Comparison of ENCODE assay signal across 21 cellular contexts in genomic region chr1:99952522-99952921, GRCh38. TPM values are rescaled to one million over a fixed set of nuclear protein-coding genes. Genes with fewer than 3 reads are reported as not detected.
DNase-seq lines count a peak whose midpoint lies in the region; ATAC-seq, FAIRE-seq and TF ChIP-seq lines count a peak whose summit lies in the region.
"Had no signal": no experiment of that assay in that cellular context is flagged by ENCODE, and none has a peak within 500 bp of the region (broad histone marks: within the 10 kb centered on the region; RNA-seq: fewer than 3 reads in every experiment).

No MANE protein-coding gene starts in this region.

- TF ChIP-seq RAD21 in A549 (conservative IDR thresholded peaks at IDR 0.05 in 1 of 2, IDR thresholded peaks at IDR 0.05 in 1 of 2) (no peak), IMR-90 (IDR thresholded peaks at IDR 0.05; ENCODE audit: low read length) (no peak)

- no peak overlapping the region for H3K18ac ChIP-seq in IMR-90 (ENCODE audit: low read depth, low read length)

- H3K79me1 ChIP-seq in IMR-90 (ENCODE audit: low read depth in 1 of 2, low read length in 2 of 2): no peaks in the 10 kb centered on the region

- no peak overlapping the region for H2AFZ ChIP-seq in IMR-90 (replicated peaks; ENCODE audit: low read length, poor library complexity)

- no peak overlapping the region for H2BK120ac ChIP-seq in IMR-90 (ENCODE audit: low read depth, low read length)

- H3K56ac ChIP-seq in IMR-90 (ENCODE audit: extremely low read depth, insufficient read depth, low read length): no peak overlapping the region

- H3K4me2 ChIP-seq in A549: no peak overlapping the region
- no peak overlapping the region for H3K4me2 ChIP-seq in IMR-90 (ENCODE audit: low read depth, low read length)
- H3K4me2 ChIP-seq: BLaER1 treated with 17β-estradiol and CSF1 and Interleukin-3, amounts not matched to agents 10 nM and 100 nM had no signal

- no peak overlapping the region for H2AK9ac ChIP-seq in IMR-90 (replicated peaks; ENCODE audit: low read depth, low read length, poor library complexity)

- H2BK20ac ChIP-seq in IMR-90 (ENCODE audit: low read depth, low read length): no peak overlapping the region

- CTCF ChIA-PET in A549 (lab: Yijun Ruan, JAX): interaction anchor here (1.6 kb wide), 1 partner anchor 9 kb away, joined by 3 read pairs; no protein-coding TSS in a partner anchor
- CTCF ChIA-PET in IMR-90 (lab: Yijun Ruan, JAX): no interaction called here

- no peak for TF ChIP-seq POLR2A in A549 (IDR thresholded peaks at IDR 0.05; ENCODE audit: low read length)
- TF ChIP-seq POLR2A in IMR-90 (IDR thresholded peaks at IDR 0.05; ENCODE audit: low read depth, low read length): no peak
- no peak for TF ChIP-seq POLR2A in GM18505 (IDR thresholded peaks at IDR 0.05; ENCODE audit: borderline replicate concordance, extremely low read depth, insufficient read depth, insufficient read length)

- no peak overlapping the region for H3K4ac ChIP-seq in IMR-90 (ENCODE audit: low read depth, low read length)

- no peaks in the 10 kb centered on the region for H3K9me1 ChIP-seq in IMR-90 (ENCODE audit: insufficient read depth, low read length)

- no peak overlapping the region for H2AK5ac ChIP-seq in IMR-90 (ENCODE audit: low read depth, low read length)

- in situ Hi-C loops in IMR-90 (cut with MboI; ENCODE audit: low sequenced_read_pairs): no loop called here

- no peaks in the 10 kb centered on the region for H3K9me3 Mint-ChIP-seq in endothelial cell (ENCODE audit: unreplicated experiment)
- H3K9me3 Mint-ChIP-seq: CD4-positive, alpha-beta T cell; CD8-positive, alpha-beta T cell had no signal

- ATAC-seq in A549 (no peak), IMR-90 (ENCODE audit: low read depth) (no peak), GM21528 (IDR thresholded peaks at IDR 0.05; ENCODE audit: low FRiP score, unreplicated experiment) (no peak), GM18505 (IDR thresholded peaks at IDR 0.05; ENCODE audit: unreplicated experiment) (no peak)
- ATAC-seq: CD8-positive, alpha-beta T cell had no signal

- no peaks in the 10 kb centered on the region for H3K27me3 ChIP-seq in IMR-90 (ENCODE audit: control insufficient read depth, insufficient read depth, low read length)
- H3K27me3 ChIP-seq: BLaER1 treated with 17β-estradiol and CSF1 and Interleukin-3, amounts not matched to agents 10 nM and 100 nM had no signal

- no peak overlapping the region for H4K8ac ChIP-seq in IMR-90 (ENCODE audit: low read depth in 2 of 2, low read length in 2 of 2)

- no peaks in the 10 kb centered on the region for H3K4me1 ChIP-seq in A549
- H3K4me1 ChIP-seq in IMR-90 (ENCODE audit: control insufficient read depth, insufficient read depth, low read length): no peaks in the 10 kb centered on the region; the same call in 1 of the 2 replicates

- FAIRE-seq in A549 (lab: Jason Lieb, UNC): no peak
- FAIRE-seq: A204.1, D721Med, G401.6, GM12891, GM18507 had no signal

- no peak overlapping the region for H4K5ac ChIP-seq in IMR-90 (ENCODE audit: low read depth, low read length)

- no peaks in the 10 kb centered on the region for H3K36me3 ChIP-seq in IMR-90 (ENCODE audit: control insufficient read depth, insufficient read depth, low read length)
- H3K36me3 ChIP-seq: BLaER1 treated with 17β-estradiol and CSF1 and Interleukin-3, amounts not matched to agents 10 nM and 100 nM had no signal

- no peak for TF ChIP-seq CTCF in A549 (IDR thresholded peaks at IDR 0.05)
- no peak for TF ChIP-seq CTCF in IMR-90 (conservative IDR thresholded peaks at IDR 0.05; ENCODE audit: low read depth, low read length)
- TF ChIP-seq CTCF in endothelial cell (IDR thresholded peaks at IDR 0.05; ENCODE audit: unreplicated experiment): no peak

- H3K27ac ChIP-seq in A549 (no peak overlapping the region), IMR-90 (ENCODE audit: insufficient read depth, low read length) (no peak overlapping the region)
- H3K27ac ChIP-seq: BLaER1 treated with 17β-estradiol and CSF1 and Interleukin-3, amounts not matched to agents 10 nM and 100 nM; C4-2B had no signal

- no peak overlapping the region for H4K91ac ChIP-seq in IMR-90 (ENCODE audit: insufficient read depth, low read depth, low read length)

- TF ChIP-seq EP300 in A549 (IDR thresholded peaks at IDR 0.05): no peak

- H3K9ac ChIP-seq in IMR-90 (ENCODE audit: low read depth, low read length): no peak overlapping the region
- H3K9ac ChIP-seq: BLaER1 treated with 17β-estradiol and CSF1 and Interleukin-3, amounts not matched to agents 10 nM and 100 nM had no signal

- peaks cover 2% of the 10 kb centered on the region for H3K27me3 Mint-ChIP-seq in endothelial cell (ENCODE audit: unreplicated experiment)
- H3K27me3 Mint-ChIP-seq: B cell; CD4-positive, alpha-beta T cell had no signal

- no peak overlapping the region for H3K14ac ChIP-seq in IMR-90 (replicated peaks; ENCODE audit: low read depth, low read length)

- no peaks in the 10 kb centered on the region for H3K36me3 Mint-ChIP-seq in endothelial cell (ENCODE audit: low read depth, unreplicated experiment)
- H3K36me3 Mint-ChIP-seq: CD8-positive, alpha-beta T cell had no signal

- BruUV-seq in IMR-90 (replicated peaks; lab: Mats Ljungman, UMichigan): no TSS peak

- H2BK5ac ChIP-seq in IMR-90 (ENCODE audit: low read depth, low read length, poor library complexity, severe bottlenecking): no peak overlapping the region

- no peak overlapping the region for H3K4me3 Mint-ChIP-seq in endothelial cell (ENCODE audit: unreplicated experiment)
- H3K4me3 Mint-ChIP-seq: B cell; CD4-positive, alpha-beta T cell; CD8-positive, alpha-beta T cell had no signal

- 23% methylated on average over 1 of the region's 1 CpG for WGBS in A549 (ENCODE audit: missing lambda C conversion rate)
- WGBS in IMR-90 (ENCODE audit: extremely low coverage in 2 of 2, insufficient read length in 1 of 2), 2 experiments: no CpG with 5 or more reads among the region's 1 CpG

- peaks cover 24% of the 10 kb centered on the region for H3K4me1 Mint-ChIP-seq in endothelial cell (ENCODE audit: unreplicated experiment)
- H3K4me1 Mint-ChIP-seq: B cell had no signal

- no peak overlapping the region for H3K23ac ChIP-seq in IMR-90 (ENCODE audit: low read depth, low read length)

- intact Hi-C loops in IMR-90 (cut with micrococcal nuclease): no loop called here

- H3K4me3 ChIP-seq in A549: no peak overlapping the region
- H3K4me3 ChIP-seq in IMR-90 (ENCODE audit: insufficient read depth, low read depth, low read length): no peak overlapping the region
- H3K4me3 ChIP-seq: BLaER1 treated with 17β-estradiol and CSF1 and Interleukin-3, amounts not matched to agents 10 nM and 100 nM had no signal

- DNase-seq in A549 (ENCODE audit: low read depth in 1 of 2, low spot score in 1 of 2) (no peak), IMR-90 (no peak), endothelial cell (ENCODE audit: low spot score) (no peak)
- DNase-seq: 8988T; AML-193; Caco-2; Calu3; CD4-positive, alpha-beta T cell; CD8-positive, alpha-beta T cell; DMS79 treated with DMSO at 0.1 percent for 48 hours; GF-D8 had no signal

- dilution Hi-C loops in IMR-90 (cut with HindIII; ENCODE audit: low sequenced_read_pairs, unreplicated experiment): no loop called here

- no peak overlapping the region for H2BK15ac ChIP-seq in IMR-90 (ENCODE audit: low read depth, low read length)

- H3K9me3 ChIP-seq in A549 (no peaks in the 10 kb centered on the region), IMR-90 (ENCODE audit: control insufficient read depth, insufficient read depth, low read length) (no peaks in the 10 kb centered on the region)
- H3K9me3 ChIP-seq: BLaER1 treated with 17β-estradiol and CSF1 and Interleukin-3, amounts not matched to agents 10 nM and 100 nM; Caco-2 had no signal

- POLR2A ChIA-PET in A549 (lab: Yijun Ruan, JAX): no interaction called here
- POLR2A ChIA-PET in IMR-90 (lab: Charles Lee; ENCODE audit: unreplicated experiment): no interaction called here

- no peaks in the 10 kb centered on the region for H4K20me1 ChIP-seq in IMR-90 (ENCODE audit: insufficient read depth, low read length)
- H4K20me1 ChIP-seq: BLaER1 treated with 17β-estradiol and CSF1 and Interleukin-3, amounts not matched to agents 10 nM and 100 nM had no signal

- H3K27ac Mint-ChIP-seq in endothelial cell (ENCODE audit: unreplicated experiment): peak overlapping the region; percentile 94
- H3K27ac Mint-ChIP-seq: B cell; CD4-positive, alpha-beta T cell; CD8-positive, alpha-beta T cell had no signal

TF ChIP-seq in A549, 52 proteins besides CTCF, POLR2A, EP300 and RAD21:
- TF ChIP-seq PBX3 (IDR thresholded peaks at IDR 0.05): no peak
- TF ChIP-seq MAFK (IDR thresholded peaks at IDR 0.05; ENCODE audit: partially characterized antibody): peak; percentile 6

TF ChIP-seq in IMR-90, 13 proteins besides CTCF, POLR2A, EP300 and RAD21:
- TF ChIP-seq MAZ (IDR thresholded peaks at IDR 0.05; ENCODE audit: borderline replicate concordance, low read depth, low read length) (no peak), MAFK (IDR thresholded peaks at IDR 0.05; ENCODE audit: low read depth, low read length) (0 out of 2 replicates have a peak, but pooled peaks have one; percentile 5), NFE2L2 (IDR thresholded peaks at IDR 0.05; ENCODE audit: low read depth, low read length) (no peak)

RNA-seq across cellular contexts. Expression of gene SLC35A3, which starts 17.3 kb away (rescaled TPM):
- polyA plus RNA-seq in A549 (2011; rRNA removed) (14.7 and 15.1 TPM in 2 replicates), A549 (2017; fragmentation: RNase III; extraction: RNeasy Plus Mini Kit Qiagen cat#74134 plus additional on column Dnase treatment) (9.2 to 9.7 TPM (median 9.6 TPM) in 3 replicates), IMR-90 (2012; rRNA removed) (6.8 and 9.6 TPM in 2 replicates)
- 4.1 and 4.6 TPM in 2 replicates for polyA plus RNA-seq in A549 (2012; cell fraction: cytosol; rRNA removed)
- polyA plus RNA-seq in A549 (2012; cell fraction: nucleus; rRNA removed): 3.2 and 5.0 TPM in 2 replicates
- polyA minus RNA-seq in A549 (2011; rRNA and poly(A)+ RNA removed): 2.6 and 4.3 TPM in 2 replicates
- total RNA-seq in IMR-90 (2012; rRNA removed) (13.6 and 34.4 TPM in 2 replicates), endothelial cell (ENCODE audit: unreplicated experiment) (19.0 TPM)
- 2.0 and 3.5 TPM in 2 replicates for polyA plus RNA-seq in IMR-90 (2012; cell fraction: cytosol; rRNA removed)
- polyA plus RNA-seq in IMR-90 (2012; cell fraction: nucleus; rRNA removed; ENCODE audit: low replicate concordance): 5.3 and 18.2 TPM in 2 replicates
